Comparison of ENCODE assay signal across 1 cellular context in the genomic region with DNA sequence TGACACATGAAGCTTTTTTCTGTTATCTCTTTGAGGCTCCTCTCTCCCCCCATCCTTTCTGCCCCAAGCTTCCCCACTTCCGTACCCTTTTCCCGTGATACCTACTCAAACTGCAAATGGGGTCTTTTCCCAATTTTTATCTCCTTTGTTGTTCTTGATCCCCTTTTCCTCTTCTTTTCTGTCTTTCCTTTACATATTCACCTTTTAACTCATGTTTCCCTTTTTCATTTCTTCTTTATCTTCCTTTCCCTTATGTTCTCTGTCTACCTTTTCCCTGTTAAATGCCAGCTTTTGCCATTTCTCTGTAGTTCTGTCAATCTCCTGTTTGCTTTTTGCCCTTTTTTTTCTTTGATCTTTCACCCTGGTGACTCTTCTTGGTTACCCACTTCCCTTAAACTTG.
TF ChIP-seq lines count a peak whose summit lies in the region.

No MANE protein-coding gene starts in this region.

TF ChIP-seq in GM23338, 12 proteins besides CTCF, POLR2A, EP300 and RAD21 (continued from another document):
- TF ChIP-seq, protein P1, sequence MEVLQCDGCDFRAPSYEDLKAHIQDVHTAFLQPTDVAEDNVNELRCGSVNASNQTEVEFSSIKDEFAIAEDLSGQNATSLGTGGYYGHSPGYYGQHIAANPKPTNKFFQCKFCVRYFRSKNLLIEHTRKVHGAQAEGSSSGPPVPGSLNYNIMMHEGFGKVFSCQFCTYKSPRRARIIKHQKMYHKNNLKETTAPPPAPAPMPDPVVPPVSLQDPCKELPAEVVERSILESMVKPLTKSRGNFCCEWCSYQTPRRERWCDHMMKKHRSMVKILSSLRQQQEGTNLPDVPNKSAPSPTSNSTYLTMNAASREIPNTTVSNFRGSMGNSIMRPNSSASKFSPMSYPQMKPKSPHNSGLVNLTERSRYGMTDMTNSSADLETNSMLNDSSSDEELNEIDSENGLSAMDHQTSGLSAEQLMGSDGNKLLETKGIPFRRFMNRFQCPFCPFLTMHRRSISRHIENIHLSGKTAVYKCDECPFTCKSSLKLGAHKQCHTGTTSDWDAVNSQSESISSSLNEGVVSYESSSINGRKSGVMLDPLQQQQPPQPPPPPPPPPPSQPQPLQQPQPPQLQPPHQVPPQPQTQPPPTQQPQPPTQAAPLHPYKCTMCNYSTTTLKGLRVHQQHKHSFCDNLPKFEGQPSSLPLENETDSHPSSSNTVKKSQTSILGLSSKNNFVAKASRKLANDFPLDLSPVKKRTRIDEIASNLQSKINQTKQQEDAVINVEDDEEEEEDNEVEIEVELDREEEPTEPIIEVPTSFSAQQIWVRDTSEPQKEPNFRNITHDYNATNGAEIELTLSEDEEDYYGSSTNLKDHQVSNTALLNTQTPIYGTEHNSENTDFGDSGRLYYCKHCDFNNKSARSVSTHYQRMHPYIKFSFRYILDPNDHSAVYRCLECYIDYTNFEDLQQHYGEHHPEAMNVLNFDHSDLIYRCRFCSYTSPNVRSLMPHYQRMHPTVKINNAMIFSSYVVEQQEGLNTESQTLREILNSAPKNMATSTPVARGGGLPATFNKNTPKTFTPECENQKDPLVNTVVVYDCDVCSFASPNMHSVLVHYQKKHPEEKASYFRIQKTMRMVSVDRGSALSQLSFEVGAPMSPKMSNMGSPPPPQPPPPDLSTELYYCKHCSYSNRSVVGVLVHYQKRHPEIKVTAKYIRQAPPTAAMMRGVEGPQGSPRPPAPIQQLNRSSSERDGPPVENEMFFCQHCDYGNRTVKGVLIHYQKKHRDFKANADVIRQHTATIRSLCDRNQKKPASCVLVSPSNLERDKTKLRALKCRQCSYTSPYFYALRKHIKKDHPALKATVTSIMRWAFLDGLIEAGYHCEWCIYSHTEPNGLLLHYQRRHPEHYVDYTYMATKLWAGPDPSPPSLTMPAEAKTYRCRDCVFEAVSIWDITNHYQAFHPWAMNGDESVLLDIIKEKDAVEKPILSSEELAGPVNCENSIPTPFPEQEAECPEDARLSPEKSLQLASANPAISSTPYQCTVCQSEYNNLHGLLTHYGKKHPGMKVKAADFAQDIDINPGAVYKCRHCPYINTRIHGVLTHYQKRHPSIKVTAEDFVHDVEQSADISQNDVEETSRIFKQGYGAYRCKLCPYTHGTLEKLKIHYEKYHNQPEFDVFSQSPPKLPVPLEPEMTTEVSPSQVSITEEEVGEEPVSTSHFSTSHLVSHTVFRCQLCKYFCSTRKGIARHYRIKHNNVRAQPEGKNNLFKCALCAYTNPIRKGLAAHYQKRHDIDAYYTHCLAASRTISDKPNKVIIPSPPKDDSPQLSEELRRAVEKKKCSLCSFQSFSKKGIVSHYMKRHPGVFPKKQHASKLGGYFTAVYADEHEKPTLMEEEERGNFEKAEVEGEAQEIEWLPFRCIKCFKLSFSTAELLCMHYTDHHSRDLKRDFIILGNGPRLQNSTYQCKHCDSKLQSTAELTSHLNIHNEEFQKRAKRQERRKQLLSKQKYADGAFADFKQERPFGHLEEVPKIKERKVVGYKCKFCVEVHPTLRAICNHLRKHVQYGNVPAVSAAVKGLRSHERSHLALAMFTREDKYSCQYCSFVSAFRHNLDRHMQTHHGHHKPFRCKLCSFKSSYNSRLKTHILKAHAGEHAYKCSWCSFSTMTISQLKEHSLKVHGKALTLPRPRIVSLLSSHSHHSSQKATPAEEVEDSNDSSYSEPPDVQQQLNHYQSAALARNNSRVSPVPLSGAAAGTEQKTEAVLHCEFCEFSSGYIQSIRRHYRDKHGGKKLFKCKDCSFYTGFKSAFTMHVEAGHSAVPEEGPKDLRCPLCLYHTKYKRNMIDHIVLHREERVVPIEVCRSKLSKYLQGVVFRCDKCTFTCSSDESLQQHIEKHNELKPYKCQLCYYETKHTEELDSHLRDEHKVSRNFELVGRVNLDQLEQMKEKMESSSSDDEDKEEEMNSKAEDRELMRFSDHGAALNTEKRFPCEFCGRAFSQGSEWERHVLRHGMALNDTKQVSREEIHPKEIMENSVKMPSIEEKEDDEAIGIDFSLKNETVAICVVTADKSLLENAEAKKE (CRISPR knock-in tag; IDR thresholded peaks at IDR 0.05) = no peak
- TF ChIP-seq NANOG (IDR thresholded peaks at IDR 0.05; ENCODE audit: borderline replicate concordance) = no peak
- TF ChIP-seq ZNF331 (CRISPR knock-in tag; IDR thresholded peaks at IDR 0.05; ENCODE audit: low read depth) = no peak
- TF ChIP-seq STAT1 (IDR thresholded peaks at IDR 0.05; ENCODE audit: unreplicated experiment) = no peak
- TF ChIP-seq CREB1 (CRISPR knock-in tag; IDR thresholded peaks at IDR 0.05; ENCODE audit: low read depth) = no peak
